ENCODE assay signal across 1 cellular context in the genomic region with DNA sequence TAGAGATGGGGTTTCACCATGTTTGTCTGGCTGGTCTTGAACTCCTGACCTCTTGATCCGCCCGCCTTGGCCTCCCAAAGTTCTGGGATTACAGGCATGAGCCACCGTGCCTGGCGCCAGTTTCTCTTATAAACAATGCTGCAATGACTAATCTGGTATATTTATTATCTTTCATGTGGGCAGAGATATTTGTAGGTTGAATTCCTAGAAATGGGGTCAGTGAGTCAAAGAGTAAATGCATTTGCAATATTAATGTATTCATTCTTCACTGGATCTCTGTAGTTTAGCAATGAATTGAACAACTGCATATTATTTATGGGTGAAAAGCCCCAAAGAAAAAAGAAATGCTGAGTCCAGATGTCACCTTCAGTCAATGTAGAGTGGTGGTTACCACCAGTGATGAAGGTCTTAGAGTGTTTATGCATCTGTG.
TF ChIP-seq lines count a peak whose summit lies in the region.

No MANE protein-coding gene starts in this region.

TF ChIP-seq in SK-N-SH, 30 proteins besides CTCF, POLR2A, EP300 and RAD21 (continued from another document):
- TF ChIP-seq, protein P1, sequence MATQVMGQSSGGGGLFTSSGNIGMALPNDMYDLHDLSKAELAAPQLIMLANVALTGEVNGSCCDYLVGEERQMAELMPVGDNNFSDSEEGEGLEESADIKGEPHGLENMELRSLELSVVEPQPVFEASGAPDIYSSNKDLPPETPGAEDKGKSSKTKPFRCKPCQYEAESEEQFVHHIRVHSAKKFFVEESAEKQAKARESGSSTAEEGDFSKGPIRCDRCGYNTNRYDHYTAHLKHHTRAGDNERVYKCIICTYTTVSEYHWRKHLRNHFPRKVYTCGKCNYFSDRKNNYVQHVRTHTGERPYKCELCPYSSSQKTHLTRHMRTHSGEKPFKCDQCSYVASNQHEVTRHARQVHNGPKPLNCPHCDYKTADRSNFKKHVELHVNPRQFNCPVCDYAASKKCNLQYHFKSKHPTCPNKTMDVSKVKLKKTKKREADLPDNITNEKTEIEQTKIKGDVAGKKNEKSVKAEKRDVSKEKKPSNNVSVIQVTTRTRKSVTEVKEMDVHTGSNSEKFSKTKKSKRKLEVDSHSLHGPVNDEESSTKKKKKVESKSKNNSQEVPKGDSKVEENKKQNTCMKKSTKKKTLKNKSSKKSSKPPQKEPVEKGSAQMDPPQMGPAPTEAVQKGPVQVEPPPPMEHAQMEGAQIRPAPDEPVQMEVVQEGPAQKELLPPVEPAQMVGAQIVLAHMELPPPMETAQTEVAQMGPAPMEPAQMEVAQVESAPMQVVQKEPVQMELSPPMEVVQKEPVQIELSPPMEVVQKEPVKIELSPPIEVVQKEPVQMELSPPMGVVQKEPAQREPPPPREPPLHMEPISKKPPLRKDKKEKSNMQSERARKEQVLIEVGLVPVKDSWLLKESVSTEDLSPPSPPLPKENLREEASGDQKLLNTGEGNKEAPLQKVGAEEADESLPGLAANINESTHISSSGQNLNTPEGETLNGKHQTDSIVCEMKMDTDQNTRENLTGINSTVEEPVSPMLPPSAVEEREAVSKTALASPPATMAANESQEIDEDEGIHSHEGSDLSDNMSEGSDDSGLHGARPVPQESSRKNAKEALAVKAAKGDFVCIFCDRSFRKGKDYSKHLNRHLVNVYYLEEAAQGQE (IDR thresholded peaks at IDR 0.05; ENCODE audit: low read depth, low read length): no peak
- TF ChIP-seq TAF1 (IDR thresholded peaks at IDR 0.05; ENCODE audit: borderline replicate concordance, low read depth, low read length) (no peak), TCF12 (IDR thresholded peaks at IDR 0.05) (no peak), FOXM1 (IDR thresholded peaks at IDR 0.05; ENCODE audit: low read depth) (no peak), MEF2A (IDR thresholded peaks at IDR 0.05; ENCODE audit: borderline replicate concordance, low read depth) (no peak)
TF ChIP-seq in SK-N-SH: peak in this region for 0.
